Comparison of ENCODE assay signal across 8 cellular contexts in genomic region chr9:134136997-134137302, GRCh38. TPM values are rescaled to one million over a fixed set of nuclear protein-coding genes. Genes with fewer than 3 reads are reported as not detected.
DNase-seq lines count a peak whose midpoint lies in the region; ATAC-seq and TF ChIP-seq lines count a peak whose summit lies in the region.

No MANE protein-coding gene starts in this region.

- H3K9me3 ChIP-seq in CD4-positive, alpha-beta T cell (ENCODE audit: control insufficient read depth, low read length) = no peaks in the 10 kb centered on the region
- H3K9me3 ChIP-seq in effector memory CD4-positive, alpha-beta T cell (ENCODE audit: control insufficient read depth, low read length) = no peaks in the 10 kb centered on the region

- ATAC-seq in CD4-positive, alpha-beta T cell (ENCODE audit: poor library complexity) = no peak
- ATAC-seq in HG03354 (IDR thresholded peaks at IDR 0.05; ENCODE audit: poor library complexity, severe bottlenecking, unreplicated experiment) (no peak), GM18505 (IDR thresholded peaks at IDR 0.05; ENCODE audit: unreplicated experiment) (no peak), GM19397 (IDR thresholded peaks at IDR 0.05; ENCODE audit: unreplicated experiment) (no peak)

- CTCF ChIA-PET in CD4-positive, alpha-beta T cell (lab: Charles Lee) = no interaction called here

- POLR2A ChIA-PET in CD4-positive, alpha-beta T cell (lab: Charles Lee) = interaction anchor here (4.2 kb wide), 1 partner anchor 26 kb away, joined by 114 read pairs; the partner anchor contains the start of gene RNU6ATAC

- TF ChIP-seq POLR2A in NB4 (IDR thresholded peaks at IDR 0.05; ENCODE audit: extremely low read depth, insufficient read length) (no peak), GM18505 (IDR thresholded peaks at IDR 0.05; ENCODE audit: borderline replicate concordance, extremely low read depth, insufficient read depth, insufficient read length) (no peak)

- H3K27ac ChIP-seq in CD4-positive, alpha-beta T cell (ENCODE audit: low read depth, low read length) = no peak overlapping the region
- H3K27ac ChIP-seq in effector memory CD4-positive, alpha-beta T cell (ENCODE audit: insufficient read depth, low read length, poor library complexity, severe bottlenecking) = peak overlapping the region; percentile 30

- intact Hi-C loops in CD4-positive, alpha-beta T cell (cut with DNase I, micrococcal nuclease) = loop anchor here in 1 of 2 experiments (1.0 to 10.0 kb wide), 4 partner anchors 27 to 1358 kb away; partner anchors contain the start of genes BRD3OS, RNU6ATAC and TSC1

- peaks cover 48% of the 10 kb centered on the region for H3K4me1 Mint-ChIP-seq in CD4-positive, alpha-beta T cell (ENCODE audit: low read depth)
- H3K4me1 Mint-ChIP-seq in neural crest cell = peaks cover 40% of the 10 kb centered on the region

- H3K27ac Mint-ChIP-seq in CD4-positive, alpha-beta T cell = peak overlapping the region; percentile 73
- peak overlapping the region; percentile 97 for H3K27ac Mint-ChIP-seq in neural crest cell (ENCODE audit: unreplicated experiment)

- peaks cover 19% of the 10 kb centered on the region for H3K36me3 ChIP-seq in effector memory CD4-positive, alpha-beta T cell (ENCODE audit: control insufficient read depth, insufficient read depth, low read length)

- H3K36me3 Mint-ChIP-seq in CD4-positive, alpha-beta T cell (ENCODE audit: low read depth) = peaks cover 43% of the 10 kb centered on the region
- H3K36me3 Mint-ChIP-seq in neural crest cell (ENCODE audit: low read depth) = peaks cover 8% of the 10 kb centered on the region

- peak overlapping the region; percentile 83 for H3K4me3 ChIP-seq in NB4 (ENCODE audit: low read depth, low read length)
- peak overlapping the region; percentile 75 for H3K4me3 ChIP-seq in effector memory CD4-positive, alpha-beta T cell (ENCODE audit: insufficient read depth, low read depth, low read length, poor library complexity, severe bottlenecking)

- peaks cover 17% of the 10 kb centered on the region for H3K4me1 ChIP-seq in effector memory CD4-positive, alpha-beta T cell (ENCODE audit: control insufficient read depth, insufficient read depth, low read length, poor library complexity, severe bottlenecking)

- no peak for TF ChIP-seq CTCF in CD4-positive, alpha-beta T cell (IDR thresholded peaks at IDR 0.05)
- TF ChIP-seq CTCF in NB4 (IDR thresholded peaks at IDR 0.05; ENCODE audit: low read depth, low read length) (no peak), neural crest cell (conservative IDR thresholded peaks at IDR 0.05) (no peak)

- no peak for DNase-seq in CD4-positive, alpha-beta T cell
- DNase-seq in NB4 (ENCODE audit: low read depth) (no peak), neural crest cell (ENCODE audit: low read depth, low spot score) (no peak), DMS153 (lab: John Stamatoyannopoulos, UW) (no peak)
- no peak for DNase-seq in effector memory CD4-positive, alpha-beta T cell

- no peaks in the 10 kb centered on the region for H3K27me3 ChIP-seq in CD4-positive, alpha-beta T cell (ENCODE audit: control insufficient read depth, insufficient read depth, low read length)
- H3K27me3 ChIP-seq in effector memory CD4-positive, alpha-beta T cell (replicated peaks; ENCODE audit: control insufficient read depth, insufficient read depth, low read length, poor library complexity, severe bottlenecking) = no peaks in the 10 kb centered on the region

- no peaks in the 10 kb centered on the region for H3K9me3 Mint-ChIP-seq in CD4-positive, alpha-beta T cell
- no peaks in the 10 kb centered on the region for H3K9me3 Mint-ChIP-seq in neural crest cell

- no peaks in the 10 kb centered on the region for H3K27me3 Mint-ChIP-seq in CD4-positive, alpha-beta T cell
- H3K27me3 Mint-ChIP-seq in neural crest cell (ENCODE audit: low read depth) = no peaks in the 10 kb centered on the region

- H3K4me3 Mint-ChIP-seq in CD4-positive, alpha-beta T cell = peak overlapping the region; percentile 90
- peak overlapping the region; percentile 96 for H3K4me3 Mint-ChIP-seq in neural crest cell

RNA-seq across cellular contexts. Expression of gene WDR5, which starts 1.1 kb away (rescaled TPM):
- 10 to 100 TPM; 14.9 to 16.9 TPM for total RNA-seq in CD4-positive, alpha-beta T cell
- total RNA-seq in neural crest cell = 67.2 and 68.2 TPM in 2 replicates

RNA-seq across cellular contexts. Expression of gene RNU6ATAC, which starts 27.4 kb away (rescaled TPM):
- total RNA-seq in CD4-positive, alpha-beta T cell = 10 to 100 TPM; 46.6 to 74.5 TPM
- total RNA-seq in neural crest cell = 71.3 and 108 TPM in 2 replicates
